1 cellular context compared by ENCODE assay signal in genomic region chr6:31158863-31159855, GRCh38.
A peak's percentile ranks its signal among the peaks of the same experiment; 100 is the strongest.
TF ChIP-seq lines count a peak whose summit lies in the region.

No MANE protein-coding gene starts in this region.

TF ChIP-seq in HepG2, 621 proteins besides CTCF, POLR2A, EP300 and RAD21 (continued from another document and continues in another):
- TF ChIP-seq ZNF704 (CRISPR knock-in tag; IDR thresholded peaks at IDR 0.05; ENCODE audit: borderline replicate concordance) (no peak), RAD51 (IDR thresholded peaks at IDR 0.05; ENCODE audit: borderline replicate concordance) (no peak), MED13 (CRISPR knock-in tag; IDR thresholded peaks at IDR 0.05) (0 out of 2 replicates have a peak, but pooled peaks have one; percentile 24), HINFP (CRISPR knock-in tag; IDR thresholded peaks at IDR 0.05; ENCODE audit: low read depth) (no peak), ZNF550 (CRISPR knock-in tag; IDR thresholded peaks at IDR 0.05; ENCODE audit: borderline replicate concordance) (no peak), GZF1 (CRISPR knock-in tag; IDR thresholded peaks at IDR 0.05) (no peak), ZNF44 (CRISPR knock-in tag; IDR thresholded peaks at IDR 0.05) (no peak), MZF1 (CRISPR knock-in tag; IDR thresholded peaks at IDR 0.05; ENCODE audit: borderline replicate concordance) (no peak), HOMEZ (CRISPR knock-in tag; IDR thresholded peaks at IDR 0.05; ENCODE audit: low read depth) (no peak), ZNF777 (CRISPR knock-in tag; IDR thresholded peaks at IDR 0.05) (no peak), ZNF503 (CRISPR knock-in tag; IDR thresholded peaks at IDR 0.05) (no peak), AFF4 (CRISPR knock-in tag; IDR thresholded peaks at IDR 0.05) (no peak), KDM4B (CRISPR knock-in tag; IDR thresholded peaks at IDR 0.05) (no peak), IKZF5 (CRISPR knock-in tag; IDR thresholded peaks at IDR 0.05) (no peak), NPAS2 (CRISPR knock-in tag; IDR thresholded peaks at IDR 0.05; ENCODE audit: borderline replicate concordance) (no peak), SNAPC2 (CRISPR knock-in tag; IDR thresholded peaks at IDR 0.05) (no peak), ZBTB33 (CRISPR knock-in tag; IDR thresholded peaks at IDR 0.05) (no peak), IRF2 (CRISPR knock-in tag; IDR thresholded peaks at IDR 0.05) (no peak), BRD4 (CRISPR knock-in tag; IDR thresholded peaks at IDR 0.05) (0 out of 2 replicates have a peak, but pooled peaks have one; percentile 48), NFE2L2 (IDR thresholded peaks at IDR 0.05; ENCODE audit: low read length) (no peak), HNRNPUL1 (IDR thresholded peaks at IDR 0.05; ENCODE audit: low read depth, low read length) (no peak), MBNL3 (CRISPR knock-in tag; conservative IDR thresholded peaks at IDR 0.05) (no peak), MTF1 (CRISPR knock-in tag; IDR thresholded peaks at IDR 0.05) (no peak), ZBTB7B (CRISPR knock-in tag; IDR thresholded peaks at IDR 0.05) (peak; percentile 85), MTA1 (CRISPR knock-in tag; IDR thresholded peaks at IDR 0.05; ENCODE audit: borderline replicate concordance) (no peak), ZNF724P (CRISPR knock-in tag; IDR thresholded peaks at IDR 0.05; ENCODE audit: borderline replicate concordance) (no peak), ARNTL (CRISPR knock-in tag; IDR thresholded peaks at IDR 0.05) (no peak), ZNF232 (CRISPR knock-in tag; IDR thresholded peaks at IDR 0.05; ENCODE audit: borderline replicate concordance) (0 out of 2 replicates have a peak, but pooled peaks have one; percentile 22), CC2D1A (CRISPR knock-in tag; IDR thresholded peaks at IDR 0.05) (no peak), AKAP8 (CRISPR knock-in tag; IDR thresholded peaks at IDR 0.05) (no peak), ZMAT5 (CRISPR knock-in tag; IDR thresholded peaks at IDR 0.05; ENCODE audit: borderline replicate concordance, low read depth) (no peak), ZNF160 (CRISPR knock-in tag; IDR thresholded peaks at IDR 0.05) (no peak), ZNF563 (CRISPR knock-in tag; IDR thresholded peaks at IDR 0.05) (no peak), ZNF816 (CRISPR knock-in tag; IDR thresholded peaks at IDR 0.05; ENCODE audit: borderline replicate concordance) (no peak), ATF6 (CRISPR knock-in tag; conservative IDR thresholded peaks at IDR 0.05) (no peak), SMAD1 (CRISPR knock-in tag; IDR thresholded peaks at IDR 0.05; ENCODE audit: borderline replicate concordance, low read depth) (no peak), SCMH1 (CRISPR knock-in tag; IDR thresholded peaks at IDR 0.05; ENCODE audit: borderline replicate concordance) (no peak), ZNF367 (CRISPR knock-in tag; IDR thresholded peaks at IDR 0.05; ENCODE audit: borderline replicate concordance) (0 out of 2 replicates have a peak, but pooled peaks have one; percentile 33), SAFB2 (CRISPR knock-in tag; IDR thresholded peaks at IDR 0.05; ENCODE audit: borderline replicate concordance, low read depth) (no peak), SMYD3 (CRISPR knock-in tag; IDR thresholded peaks at IDR 0.05) (0 out of 2 replicates have a peak, but pooled peaks have one; percentile 46), ZNF256 (CRISPR knock-in tag; conservative IDR thresholded peaks at IDR 0.05) (0 out of 2 replicates have a peak, but pooled peaks have one; percentile 61), ZC3H13 (CRISPR knock-in tag; IDR thresholded peaks at IDR 0.05) (no peak; the same call in 1 of the 2 replicates), CSRNP1 (CRISPR knock-in tag; IDR thresholded peaks at IDR 0.05) (0 out of 2 replicates have a peak, but pooled peaks have one; percentile 49), ZBTB8A (CRISPR knock-in tag; IDR thresholded peaks at IDR 0.05; ENCODE audit: borderline replicate concordance, low read depth) (no peak), ZFYVE20 (CRISPR knock-in tag; IDR thresholded peaks at IDR 0.05; ENCODE audit: borderline replicate concordance, low read depth) (no peak), SP1 (IDR thresholded peaks at IDR 0.05) (no peak), SP1 (CRISPR knock-in tag; IDR thresholded peaks at IDR 0.05) (peak; percentile 13; the same call in 1 of the 2 replicates), BATF2 (CRISPR knock-in tag; IDR thresholded peaks at IDR 0.05) (no peak), ZNF12 (CRISPR knock-in tag; IDR thresholded peaks at IDR 0.05) (no peak)
